ENCODE assay signal across 1 cellular context in genomic region chr6:44245912-44246662, GRCh38.
A peak's percentile ranks its signal among the peaks of the same experiment; 100 is the strongest.
TF ChIP-seq lines count a peak whose summit lies in the region.

No MANE protein-coding gene starts in this region.

TF ChIP-seq in HEK293, 187 proteins besides CTCF, POLR2A, EP300 and RAD21 (continued from another document):
- TF ChIP-seq, protein P1, sequence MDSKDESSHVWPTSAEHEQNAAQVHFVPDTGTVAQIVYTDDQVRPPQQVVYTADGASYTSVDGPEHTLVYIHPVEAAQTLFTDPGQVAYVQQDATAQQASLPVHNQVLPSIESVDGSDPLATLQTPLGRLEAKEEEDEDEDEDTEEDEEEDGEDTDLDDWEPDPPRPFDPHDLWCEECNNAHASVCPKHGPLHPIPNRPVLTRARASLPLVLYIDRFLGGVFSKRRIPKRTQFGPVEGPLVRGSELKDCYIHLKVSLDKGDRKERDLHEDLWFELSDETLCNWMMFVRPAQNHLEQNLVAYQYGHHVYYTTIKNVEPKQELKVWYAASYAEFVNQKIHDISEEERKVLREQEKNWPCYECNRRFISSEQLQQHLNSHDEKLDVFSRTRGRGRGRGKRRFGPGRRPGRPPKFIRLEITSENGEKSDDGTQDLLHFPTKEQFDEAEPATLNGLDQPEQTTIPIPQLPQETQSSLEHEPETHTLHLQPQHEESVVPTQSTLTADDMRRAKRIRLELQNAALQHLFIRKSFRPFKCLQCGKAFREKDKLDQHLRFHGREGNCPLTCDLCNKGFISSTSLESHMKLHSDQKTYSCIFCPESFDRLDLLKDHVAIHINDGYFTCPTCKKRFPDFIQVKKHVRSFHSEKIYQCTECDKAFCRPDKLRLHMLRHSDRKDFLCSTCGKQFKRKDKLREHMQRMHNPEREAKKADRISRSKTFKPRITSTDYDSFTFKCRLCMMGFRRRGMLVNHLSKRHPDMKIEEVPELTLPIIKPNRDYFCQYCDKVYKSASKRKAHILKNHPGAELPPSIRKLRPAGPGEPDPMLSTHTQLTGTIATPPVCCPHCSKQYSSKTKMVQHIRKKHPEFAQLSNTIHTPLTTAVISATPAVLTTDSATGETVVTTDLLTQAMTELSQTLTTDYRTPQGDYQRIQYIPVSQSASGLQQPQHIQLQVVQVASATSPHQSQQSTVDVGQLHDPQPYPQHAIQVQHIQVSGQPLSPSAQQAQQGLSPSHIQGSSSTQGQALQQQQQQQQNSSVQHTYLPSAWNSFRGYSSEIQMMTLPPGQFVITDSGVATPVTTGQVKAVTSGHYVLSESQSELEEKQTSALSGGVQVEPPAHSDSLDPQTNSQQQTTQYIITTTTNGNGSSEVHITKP (tag by site-specific recombination; IDR thresholded peaks at IDR 0.05) = no peak
- TF ChIP-seq HOXC10 (CRISPR knock-in tag; IDR thresholded peaks at IDR 0.05) (no peak), ZNF645 (tag by site-specific recombination; IDR thresholded peaks at IDR 0.05) (no peak), ZNF140 (tag by site-specific recombination; IDR thresholded peaks at IDR 0.05) (no peak), ZNF174 (tag by site-specific recombination; IDR thresholded peaks at IDR 0.05) (no peak), ZNF391 (tag by site-specific recombination; IDR thresholded peaks at IDR 0.05; ENCODE audit: borderline replicate concordance, low read depth) (peak; percentile 71; the same call in 1 of the 2 replicates), ZNF843 (tag by site-specific recombination; IDR thresholded peaks at IDR 0.05) (peak; percentile 67; the same call in 1 of the 2 replicates), SALL2 (tag by site-specific recombination; IDR thresholded peaks at IDR 0.05; ENCODE audit: borderline replicate concordance) (no peak), ZBTB11 (tag by site-specific recombination; conservative IDR thresholded peaks at IDR 0.05; ENCODE audit: low read depth) (no peak; the same call in 1 of the 2 replicates), ZNF48 (tag by site-specific recombination; IDR thresholded peaks at IDR 0.05) (no peak), PRDM1 (tag by site-specific recombination; IDR thresholded peaks at IDR 0.05) (no peak; the same call in 1 of the 2 replicates), TCF7L2 (IDR thresholded peaks at IDR 0.05; ENCODE audit: borderline replicate concordance, low read depth, low read length) (no peak), KLF7 (tag by site-specific recombination; IDR thresholded peaks at IDR 0.05; ENCODE audit: borderline replicate concordance) (peak; percentile 90), ELK4 (IDR thresholded peaks at IDR 0.05; ENCODE audit: borderline replicate concordance, low read depth, low read length) (no peak), ZSCAN23 (tag by site-specific recombination; IDR thresholded peaks at IDR 0.05) (0 out of 2 replicates have a peak, but pooled peaks have one; percentile 10), ZIC2 (tag by site-specific recombination; IDR thresholded peaks at IDR 0.05) (peak; percentile 90), ZBTB44 (tag by site-specific recombination; IDR thresholded peaks at IDR 0.05) (peak; percentile 73), ZNF791 (tag by site-specific recombination; IDR thresholded peaks at IDR 0.05) (no peak)
